In genomic region chr5:156683509-156683908, GRCh38 we compare ENCODE assay signal across 34 cellular contexts.
"Had no signal": no experiment of that assay in that cellular context is flagged by ENCODE, and none has a peak within 500 bp of the region (broad histone marks: within the 10 kb centered on the region; RNA-seq: fewer than 3 reads in every experiment).

No MANE protein-coding gene starts in this region.

- H3K4me3 ChIP-seq: ascending aorta, breast epithelium, cardiac muscle cell, colonic mucosa, esophagus squamous epithelium, gastroesophageal sphincter, heart right ventricle, hepatocyte had no signal

- H2AFZ ChIP-seq: hepatocyte had no signal

- H3K27me3 ChIP-seq: ascending aorta, breast epithelium, cardiac muscle cell, colonic mucosa, esophagus squamous epithelium, gastroesophageal sphincter, heart right ventricle, hepatocyte had no signal

- ATAC-seq: activated CD4-positive, alpha-beta T cell treated with anti-CD3 and anti-CD28 coated beads for 36 hours; activated CD8-positive, alpha-beta memory T cell treated with anti-CD3 and anti-CD28 coated beads, Interleukin-2, amount 10 ng/mL, durations not matched to agents 7 days and 5 days; activated CD8-positive, alpha-beta T cell treated with anti-CD3 and anti-CD28 coated beads, Interleukin-2, amount 10 ng/mL, durations not matched to agents 7 days and 5 days; activated naive CD4-positive, alpha-beta T cell treated with anti-CD3 and anti-CD28 coated beads, Interleukin-2, amount 50 U/mL, for 72 hours; gastroesophageal sphincter; heart right ventricle had no signal

- H3K4me1 Mint-ChIP-seq: activated CD4-positive, alpha-beta T cell treated with anti-CD3 and anti-CD28 coated beads for 36 hours; activated CD4-positive, alpha-beta T cell treated with anti-CD3 and anti-CD28 coated beads, Interleukin-2, amount 10 ng/mL, durations not matched to agents 24 days and 14 days; activated CD8-positive, alpha-beta memory T cell treated with anti-CD3 and anti-CD28 coated beads, Interleukin-2, amount 10 ng/mL, durations not matched to agents 7 days and 5 days; activated naive CD8-positive, alpha-beta T cell treated with anti-CD3 and anti-CD28 coated beads, Interleukin-2, amount 10 ng/mL, durations not matched to agents 7 days and 5 days had no signal

- DNase-seq: activated CD4-positive, alpha-beta memory T cell treated with anti-CD3 and anti-CD28 coated beads for 36 hours; activated CD4-positive, alpha-beta T cell treated with anti-CD3 and anti-CD28 coated beads for 36 hours; activated CD4-positive, alpha-beta T cell treated with anti-CD3 and anti-CD28 coated beads, Interleukin-2, amount 10 ng/mL, durations not matched to agents 24 days and 14 days; activated CD4-positive, CD25-positive, alpha-beta regulatory T cell; activated CD4-positive, CD25-positive, alpha-beta regulatory T cell treated with anti-CD3 and anti-CD28 coated beads, Interleukin-2, amount 50 U/mL, for 72 hours; activated CD8-positive, alpha-beta memory T cell treated with anti-CD3 and anti-CD28 coated beads, Interleukin-2, amount 10 ng/mL, durations not matched to agents 7 days and 5 days; activated CD8-positive, alpha-beta memory T cell treated with anti-CD3 and anti-CD28 coated beads, Interleukin-2, amount 50 U/mL, for 4 hours; activated CD8-positive, alpha-beta T cell treated with anti-CD3 and anti-CD28 coated beads, Interleukin-2, amount 10 ng/mL, durations not matched to agents 7 days and 5 days; activated gamma-delta T cell; activated naive CD4-positive, alpha-beta T cell; activated naive CD4-positive, alpha-beta T cell treated with anti-CD3 and anti-CD28 coated beads, Interleukin-2, amount 10 ng/mL, durations not matched to agents 7 days and 5 days; activated naive CD8-positive, alpha-beta T cell treated with anti-CD3 and anti-CD28 coated beads, Interleukin-2, amount 10 ng/mL, durations not matched to agents 7 days and 5 days; activated T-cell treated with anti-CD3 and anti-CD28 coated beads, Interleukin-2, amount 50 U/mL, for 1 hour; activated T-cell treated with anti-CD3 and anti-CD28 coated beads, Interleukin-2, amount 50 U/mL, for 48 hours; central memory CD4-positive, alpha-beta T cell; cerebellar nuclear complex; colonic mucosa; effector CD8-positive, alpha-beta T cell; esophagus squamous epithelium; foreskin melanocyte; heart right ventricle; T1000; WERI-Rb-1 had no signal

- H3K27ac Mint-ChIP-seq: activated CD4-positive, alpha-beta memory T cell treated with anti-CD3 and anti-CD28 coated beads for 36 hours; activated CD4-positive, alpha-beta T cell treated with anti-CD3 and anti-CD28 coated beads for 36 hours; activated CD4-positive, alpha-beta T cell treated with anti-CD3 and anti-CD28 coated beads, Interleukin-2, amount 10 ng/mL, durations not matched to agents 24 days and 14 days; activated CD8-positive, alpha-beta memory T cell treated with anti-CD3 and anti-CD28 coated beads, Interleukin-2, amount 10 ng/mL, durations not matched to agents 7 days and 5 days; activated CD8-positive, alpha-beta T cell treated with anti-CD3 and anti-CD28 coated beads, Interleukin-2, amount 10 ng/mL, durations not matched to agents 7 days and 5 days; activated naive CD4-positive, alpha-beta T cell treated with anti-CD3 and anti-CD28 coated beads, Interleukin-2, amount 10 ng/mL, durations not matched to agents 7 days and 5 days; activated naive CD4-positive, alpha-beta T cell treated with anti-CD3 and anti-CD28 coated beads, Interleukin-2, amount 50 U/mL, for 72 hours; activated naive CD8-positive, alpha-beta T cell treated with anti-CD3 and anti-CD28 coated beads, Interleukin-2, amount 10 ng/mL, durations not matched to agents 7 days and 5 days; activated T-helper 1 cell treated with anti-CD3 and anti-CD28 coated beads, Interleukin-12 subunit alpha, Interleukin-12 subunit beta, Interleukin-2, Interleukin-4 antibody, amounts not matched to agents 30 ng/mL and 10 ng/mL and 1 ng/mL, durations not matched to agents 14 hours and 24 hours and 36 hours; activated T-helper 2 cell treated with anti-CD3 and anti-CD28 coated beads, Interferon-gamma antibody, Interleukin-2, Interleukin-4, amounts not matched to agents 10 μg/mL and 5 μg/mL and 100 μg/mL, durations not matched to agents 14 hours and 24 hours and 36 hours; T-helper 2 cell treated with Interferon-gamma antibody and Interleukin-4, amounts not matched to agents 5 μg/mL and 100 μg/mL, for 36 hours had no signal

- H3K36me3 Mint-ChIP-seq: activated CD4-positive, alpha-beta memory T cell treated with anti-CD3 and anti-CD28 coated beads for 36 hours; activated CD8-positive, alpha-beta memory T cell treated with anti-CD3 and anti-CD28 coated beads, Interleukin-2, amount 10 ng/mL, durations not matched to agents 7 days and 5 days; activated naive CD4-positive, alpha-beta T cell treated with anti-CD3 and anti-CD28 coated beads, Interleukin-2, amount 10 ng/mL, durations not matched to agents 7 days and 5 days; activated naive CD4-positive, alpha-beta T cell treated with anti-CD3 and anti-CD28 coated beads, Interleukin-2, amount 50 U/mL, for 72 hours; activated naive CD8-positive, alpha-beta T cell treated with anti-CD3 and anti-CD28 coated beads, Interleukin-2, amount 10 ng/mL, durations not matched to agents 7 days and 5 days; brain had no signal

- H3K4me3 Mint-ChIP-seq: activated CD4-positive, alpha-beta memory T cell treated with anti-CD3 and anti-CD28 coated beads for 36 hours; activated CD4-positive, alpha-beta T cell treated with anti-CD3 and anti-CD28 coated beads for 36 hours; activated CD4-positive, alpha-beta T cell treated with anti-CD3 and anti-CD28 coated beads, Interleukin-2, amount 10 ng/mL, durations not matched to agents 24 days and 14 days; activated CD8-positive, alpha-beta memory T cell treated with anti-CD3 and anti-CD28 coated beads, Interleukin-2, amount 10 ng/mL, durations not matched to agents 7 days and 5 days; activated CD8-positive, alpha-beta T cell treated with anti-CD3 and anti-CD28 coated beads, Interleukin-2, amount 10 ng/mL, durations not matched to agents 7 days and 5 days; activated naive CD4-positive, alpha-beta T cell treated with anti-CD3 and anti-CD28 coated beads, Interleukin-2, amount 10 ng/mL, durations not matched to agents 7 days and 5 days; activated naive CD8-positive, alpha-beta T cell treated with anti-CD3 and anti-CD28 coated beads, Interleukin-2, amount 10 ng/mL, durations not matched to agents 7 days and 5 days; activated T-helper 1 cell treated with anti-CD3 and anti-CD28 coated beads, Interleukin-12 subunit alpha, Interleukin-12 subunit beta, Interleukin-2, Interleukin-4 antibody, amounts not matched to agents 30 ng/mL and 10 ng/mL and 1 ng/mL, durations not matched to agents 14 hours and 24 hours and 36 hours; brain; T-helper 2 cell treated with Interferon-gamma antibody and Interleukin-4, amounts not matched to agents 5 μg/mL and 100 μg/mL, for 36 hours had no signal

- H3K9me3 Mint-ChIP-seq: activated CD4-positive, alpha-beta memory T cell treated with anti-CD3 and anti-CD28 coated beads for 36 hours; activated CD4-positive, alpha-beta T cell treated with anti-CD3 and anti-CD28 coated beads, Interleukin-2, amount 10 ng/mL, durations not matched to agents 24 days and 14 days; activated naive CD4-positive, alpha-beta T cell treated with anti-CD3 and anti-CD28 coated beads, Interleukin-2, amount 10 ng/mL, durations not matched to agents 7 days and 5 days; activated naive CD4-positive, alpha-beta T cell treated with anti-CD3 and anti-CD28 coated beads, Interleukin-2, amount 50 U/mL, for 72 hours; activated naive CD8-positive, alpha-beta T cell treated with anti-CD3 and anti-CD28 coated beads, Interleukin-2, amount 10 ng/mL, durations not matched to agents 7 days and 5 days; activated T-helper 1 cell treated with anti-CD3 and anti-CD28 coated beads, Interleukin-12 subunit alpha, Interleukin-12 subunit beta, Interleukin-2, Interleukin-4 antibody, amounts not matched to agents 30 ng/mL and 10 ng/mL and 1 ng/mL, durations not matched to agents 14 hours and 24 hours and 36 hours; activated T-helper 2 cell treated with anti-CD3 and anti-CD28 coated beads, Interferon-gamma antibody, Interleukin-2, Interleukin-4, amounts not matched to agents 10 μg/mL and 5 μg/mL and 100 μg/mL, durations not matched to agents 14 hours and 24 hours and 36 hours; brain; T-helper 2 cell treated with Interferon-gamma antibody and Interleukin-4, amounts not matched to agents 5 μg/mL and 100 μg/mL, for 36 hours had no signal

- H3K36me3 ChIP-seq: ascending aorta, breast epithelium, cardiac muscle cell, colonic mucosa, esophagus squamous epithelium, gastroesophageal sphincter, heart right ventricle, WERI-Rb-1 had no signal

- H3K27ac ChIP-seq: ascending aorta, breast epithelium, cardiac muscle cell, colonic mucosa, epithelial cell of prostate, esophagus squamous epithelium, gastroesophageal sphincter, heart right ventricle, hepatocyte, WERI-Rb-1 had no signal

- H3K4me1 ChIP-seq: breast epithelium, colonic mucosa, esophagus squamous epithelium had no signal

- H3K9me3 ChIP-seq: ascending aorta, breast epithelium, colonic mucosa, esophagus squamous epithelium, gastroesophageal sphincter, heart right ventricle had no signal

- H3K4me2 ChIP-seq: hepatocyte had no signal

- H3K79me2 ChIP-seq: hepatocyte had no signal
